In genomic region chr19:2428756-2429711, GRCh38 we compare ENCODE assay signal across 8 cellular contexts. TPM values are rescaled to one million over a fixed set of nuclear protein-coding genes. Genes with fewer than 3 reads are reported as not detected.
DNase-seq lines count a peak whose midpoint lies in the region; ATAC-seq and TF ChIP-seq lines count a peak whose summit lies in the region.

No MANE protein-coding gene starts in this region.

- TF ChIP-seq CTCF in gastroesophageal sphincter (IDR thresholded peaks at IDR 0.05) (no peak), gastrocnemius medialis (IDR thresholded peaks at IDR 0.05 in 4 of 5, conservative IDR thresholded peaks at IDR 0.05 in 1 of 5) (no peak), prostate gland (IDR thresholded peaks at IDR 0.05) (no peak), adrenal gland (IDR thresholded peaks at IDR 0.05) (no peak)

- TF ChIP-seq POLR2A in gastroesophageal sphincter (IDR thresholded peaks at IDR 0.05) (no peak), gastrocnemius medialis (IDR thresholded peaks at IDR 0.05) (no peak), prostate gland (IDR thresholded peaks at IDR 0.05) (no peak), adrenal gland (IDR thresholded peaks at IDR 0.05) (no peak)

- H3K4me3 ChIP-seq in gastroesophageal sphincter (peak overlapping the region in 1 of 2 donors; percentile 90), gastrocnemius medialis (peak overlapping the region in 3 of 4 donors; percentile 82 to 98 (median 92)), prostate gland (no peak overlapping the region), adrenal gland (no peak overlapping the region)

- 63 to 85% methylated on average over 7 to 8 of the region's 37 CpGs for WGBS in gastroesophageal sphincter (ENCODE audit: low coverage in 1 of 2), 2 donors
- 79% methylated on average over 35 of the region's 37 CpGs for WGBS in prostate gland
- WGBS in adrenal gland, 4 donors: 73 to 85% (median 75%) methylated on average over 20 to 37 of the region's 37 CpGs

- intact Hi-C loops in gastrocnemius medialis (cut with DNase I; ENCODE audit: low total_unique reads): no loop called here
- intact Hi-C loops in prostate gland (cut with DNase I): no loop called here
- intact Hi-C loops in adrenal gland (cut with DNase I): no loop called here

- TF ChIP-seq EP300 in gastroesophageal sphincter (IDR thresholded peaks at IDR 0.05): no peak

- H3K36me3 ChIP-seq in ES-I3 (ENCODE audit: insufficient read depth, low read length) (peaks cover 7% of the 10 kb centered on the region; the same call in 1 of the 2 replicates), gastroesophageal sphincter (peaks cover 0 to 34% of the 10 kb centered on the region in 2 donors), gastrocnemius medialis (peaks cover 0 to 17% of the 10 kb centered on the region in 2 donors), prostate gland (no peaks in the 10 kb centered on the region), adrenal gland (replicated peaks in 1 of 2) (peaks cover 0 to 4% of the 10 kb centered on the region in 2 donors)

- H3K4me1 ChIP-seq in ES-I3 (ENCODE audit: insufficient read depth, low read length): peaks cover 3% of the 10 kb centered on the region; the same call in 1 of the 2 replicates
- peaks cover 3 to 46% (median 27%) of the 10 kb centered on the region in 3 donors for H3K4me1 ChIP-seq in gastroesophageal sphincter
- H3K4me1 ChIP-seq in gastrocnemius medialis: peaks cover 23 to 30% of the 10 kb centered on the region in 2 donors
- peaks cover 15% of the 10 kb centered on the region for H3K4me1 ChIP-seq in prostate gland (replicated peaks)
- peaks cover 30 to 33% of the 10 kb centered on the region in 2 donors for H3K4me1 ChIP-seq in adrenal gland (replicated peaks in 1 of 2)

- H3K9me3 ChIP-seq in ES-I3 (ENCODE audit: control insufficient read depth, insufficient read depth, low read length) (no peaks in the 10 kb centered on the region), gastroesophageal sphincter (no peaks in the 10 kb centered on the region), gastrocnemius medialis (no peaks in the 10 kb centered on the region), prostate gland (no peaks in the 10 kb centered on the region), adrenal gland (replicated peaks in 1 of 3) (no peaks in the 10 kb centered on the region)

- no peaks in the 10 kb centered on the region for H3K27me3 ChIP-seq in gastroesophageal sphincter
- H3K27me3 ChIP-seq in gastrocnemius medialis: no peaks in the 10 kb centered on the region
- H3K27me3 ChIP-seq in prostate gland (replicated peaks; ENCODE audit: insufficient read depth): no peaks in the 10 kb centered on the region
- no peaks in the 10 kb centered on the region for H3K27me3 ChIP-seq in adrenal gland

- ATAC-seq in gastroesophageal sphincter (no peak), gastrocnemius medialis (no peak), GM21576 (IDR thresholded peaks at IDR 0.05; ENCODE audit: unreplicated experiment) (no peak)

- peak; percentile 67 for DNase-seq in NCI-H1105 treated with DMSO at 0.1 percent for 48 hours (lab: John Stamatoyannopoulos, UW)
- DNase-seq in gastrocnemius medialis: no peak
- DNase-seq in prostate gland (ENCODE audit: low spot score): no peak
- no peak for DNase-seq in adrenal gland
- DNase-seq in NCI-H524 (lab: John Stamatoyannopoulos, UW): no peak

- H3K27ac ChIP-seq in gastroesophageal sphincter (peak overlapping the region in 3 of 4 donors; percentile 93 to 98 (median 98)), gastrocnemius medialis (peak overlapping the region in 3 of 4 donors; percentile 89 to 98 (median 92)), prostate gland (no peak overlapping the region), adrenal gland (no peak overlapping the region)

- H3K9ac ChIP-seq in ES-I3 (ENCODE audit: low read depth, low read length): peak overlapping the region; percentile 98

- in situ Hi-C loops in gastrocnemius medialis (cut with MboI; ENCODE audit: low sequenced_read_pairs in 4 of 4): no loop called here

RNA-seq across cellular contexts. Expression of gene TIMM13, which starts 1.6 kb away (rescaled TPM):
- total RNA-seq in gastroesophageal sphincter (10 to 100 TPM; 22.9 to 32.2 (median 27.3) TPM), gastrocnemius medialis (10 to 100 TPM; 23.7 to 60.3 (median 46.8) TPM), prostate gland (10 to 100 TPM; 52.0 to 52.3 TPM), adrenal gland (100 to 1,000 TPM in 4 of 8 donors, 10 to 100 TPM in 4; 59.6 to 184 (median 96.8) TPM)
- polyA plus RNA-seq in adrenal gland: 10 to 100 TPM; 32.7 to 96.0 (median 80.1) TPM

RNA-seq across cellular contexts. Expression of gene LMNB2, which starts 27.7 kb away (rescaled TPM):
- total RNA-seq in gastroesophageal sphincter (10 to 100 TPM; 17.4 to 41.5 (median 26.8) TPM), gastrocnemius medialis (10 to 100 TPM; 14.8 to 34.1 (median 23.6) TPM), prostate gland (10 to 100 TPM; 28.5 to 39.1 TPM), adrenal gland (10 to 100 TPM; 13.0 to 27.2 (median 20.3) TPM)
- 10 to 100 TPM in 2 of 3 donors, 1 to 10 TPM in 1; 8.8 to 24.9 (median 16.1) TPM for polyA plus RNA-seq in adrenal gland

RNA-seq across cellular contexts. Expression of gene GADD45B, which starts 46.9 kb away (rescaled TPM):
- total RNA-seq in gastroesophageal sphincter (100 to 1,000 TPM in 1 of 4 donors, 10 to 100 TPM in 3; 69.9 to 374 (median 88.7) TPM), gastrocnemius medialis (10 to 100 TPM; 32.2 to 48.7 (median 41.7) TPM), prostate gland (10 to 100 TPM; 90.7 to 94.6 TPM), adrenal gland (100 to 1,000 TPM in 2 of 8 donors, 10 to 100 TPM in 6; 47.0 to 119 (median 74.2) TPM)
- 100 to 1,000 TPM in 1 of 3 donors, 10 to 100 TPM in 2; 18.3 to 132 (median 81.2) TPM for polyA plus RNA-seq in adrenal gland

Comparison
In these comparisons a context has a peak if more than half of its experiments do, and no peak if none do; other contexts are left out.
1. H3K27ac ChIP-seq: peak in gastroesophageal sphincter (3 of 4) and gastrocnemius medialis (3 of 4); none in prostate gland (0 of 2) and adrenal gland (0 of 5).
2. H3K4me3 ChIP-seq: peak in gastrocnemius medialis (3 of 4); none in prostate gland (0 of 2) and adrenal gland (0 of 4).